Comparison of ENCODE assay signal across 6 cellular contexts in genomic region chr2:33170251-33170650, GRCh38.
DNase-seq lines count a peak whose midpoint lies in the region; ATAC-seq, FAIRE-seq and TF ChIP-seq lines count a peak whose summit lies in the region.
"Not testable (repeated sequence)": the region's sequence is repeated elsewhere in the genome, so short reads cannot be mapped to it uniquely, and the experiment has no call there.

No MANE protein-coding gene starts in this region.

- 20% methylated on average over 1 of the region's 16 CpGs for WGBS in HepG2 (ENCODE audit: low lambda C conversion rate)

- not testable (repeated sequence) for TF ChIP-seq RAD21 in HepG2 (CRISPR knock-in tag; IDR thresholded peaks at IDR 0.05)

- not testable (repeated sequence) for H3K36me3 Mint-ChIP-seq in WTC11

- in situ Hi-C loops in HepG2 (cut with HindIII; ENCODE audit: extremely low pct_ligation_motif_present, low pct_unique_long_range_greater_than_20kb) = not testable (repeated sequence)

- H4K20me1 ChIP-seq in HepG2 (ENCODE audit: insufficient read depth, low read length) = not testable (repeated sequence)

- intact Hi-C loops in HepG2 (cut with micrococcal nuclease; ENCODE audit: unreplicated experiment) = not testable (repeated sequence)

- H3K9ac ChIP-seq in HepG2 (ENCODE audit: insufficient read depth, low read depth, low read length) = not testable (repeated sequence)

- CTCF ChIA-PET in WTC11 (lab: Charles Lee); HepG2 (lab: Yijun Ruan, JAX; ENCODE audit: low intra/inter-chr PET ratio, low total read pairs): not testable (repeated sequence)

- not testable (repeated sequence) for H3K27ac ChIP-seq in HepG2 (ENCODE audit: extremely low read length, insufficient read depth, low read length)

- POLR2A ChIA-PET in WTC11 (lab: Charles Lee); HepG2 (lab: Yijun Ruan, JAX): not testable (repeated sequence)

- not testable (repeated sequence) for TF ChIP-seq POLR2A in HepG2 (IDR thresholded peaks at IDR 0.05; ENCODE audit: insufficient read depth in 1 of 2, low read depth in 2 of 2, low read length in 2 of 2)

- peaks cover 25% of the 10 kb centered on the region for H3K4me1 Mint-ChIP-seq in WTC11

- not testable (repeated sequence) for H3K27me3 ChIP-seq in HepG2 (ENCODE audit: control insufficient read depth in 1 of 2, insufficient read depth in 2 of 2, low read length in 2 of 2)

- peaks cover 12% of the 10 kb centered on the region for H3K9me3 Mint-ChIP-seq in WTC11

- H3K79me2 ChIP-seq in HepG2 (ENCODE audit: insufficient read depth, low read length) = not testable (repeated sequence)

- H3K36me3 ChIP-seq in HepG2 (replicated peaks in 1 of 2; ENCODE audit: control insufficient read depth in 1 of 2, insufficient read depth in 2 of 2, low read length in 2 of 2) = not testable (repeated sequence)

- H3K4me2 ChIP-seq in HepG2 (ENCODE audit: low read depth, low read length) = not testable (repeated sequence)

- TF ChIP-seq EP300 in HepG2 (IDR thresholded peaks at IDR 0.05; ENCODE audit: low read depth in 2 of 2, low read length in 2 of 2); HepG2 (CRISPR knock-in tag; IDR thresholded peaks at IDR 0.05; ENCODE audit: borderline replicate concordance): not testable (repeated sequence)

- not testable (repeated sequence) for H3K4me3 ChIP-seq in HepG2 (replicated peaks in 1 of 3; ENCODE audit: insufficient read depth in 1 of 3, low read depth in 2 of 3, low read length in 3 of 3)

- H3K4me1 ChIP-seq in HepG2 (ENCODE audit: insufficient read depth, low read length) = not testable (repeated sequence)

- not testable (repeated sequence) for BruUV-seq in HepG2 (replicated peaks; lab: Mats Ljungman, UMichigan)

- TF ChIP-seq CTCF in WTC11 (IDR thresholded peaks at IDR 0.05); HepG2 (CRISPR knock-in tag; IDR thresholded peaks at IDR 0.05): not testable (repeated sequence)

- H3K9me3 ChIP-seq in HepG2 (ENCODE audit: low read length) = not testable (repeated sequence)

- FAIRE-seq in HepG2 (lab: Jason Lieb, UNC) = not testable (repeated sequence)

- DNase-seq in DMS53 (lab: John Stamatoyannopoulos, UW) = peak; percentile 60
- DNase-seq in LoVo (ENCODE audit: low spot score) = peak; percentile 12
- DNase-seq in NCI-H2171 (lab: John Stamatoyannopoulos, UW) = peak; percentile 3
- peak; percentile 48 for DNase-seq in NCI-H69 (lab: John Stamatoyannopoulos, UW)
- DNase-seq in WTC11 (ENCODE audit: low spot score) = peak; percentile 66
- DNase-seq in HepG2 (ENCODE audit: low spot score) = not testable (repeated sequence)

- H3K27me3 Mint-ChIP-seq in WTC11 (ENCODE audit: low read depth) = not testable (repeated sequence)

- H3K27ac Mint-ChIP-seq in WTC11 = not testable (repeated sequence)

- not testable (repeated sequence) for ATAC-seq in WTC11, HepG2

- not testable (repeated sequence) for H2AFZ ChIP-seq in HepG2 (ENCODE audit: low read length)

- H3K4me3 Mint-ChIP-seq in WTC11 = not testable (repeated sequence)

TF ChIP-seq in WTC11, 78 proteins besides CTCF, POLR2A, EP300 and RAD21:
- 0 out of 2 replicates have a peak, but pooled peaks have one; percentile 21 for TF ChIP-seq FOXK1 (CRISPR knock-in tag; IDR thresholded peaks at IDR 0.05)

TF ChIP-seq in HepG2, 621 proteins besides CTCF, POLR2A, EP300 and RAD21 (continues in another document):
- 0 out of 2 replicates have a peak, but pooled peaks have one; percentile 18 for TF ChIP-seq IKZF5 (CRISPR knock-in tag; IDR thresholded peaks at IDR 0.05)
- not testable (repeated sequence) for TF ChIP-seq FOXA1 (IDR thresholded peaks at IDR 0.05)
- TF ChIP-seq FOXA1 (CRISPR knock-in tag; IDR thresholded peaks at IDR 0.05) = peak; percentile 75
- 0 out of 2 replicates have a peak, but pooled peaks have one; percentile 34 for TF ChIP-seq ZNF574 (CRISPR knock-in tag; IDR thresholded peaks at IDR 0.05)
- peak; percentile 49 for TF ChIP-seq FOXA3 (CRISPR knock-in tag; IDR thresholded peaks at IDR 0.05)
- peak; percentile 32; the same call in 1 of the 2 replicates for TF ChIP-seq KDM2A (CRISPR knock-in tag; IDR thresholded peaks at IDR 0.05; ENCODE audit: borderline replicate concordance, low read depth)
- TF ChIP-seq SP5 (CRISPR knock-in tag; IDR thresholded peaks at IDR 0.05; ENCODE audit: borderline replicate concordance, low read depth) = 0 out of 2 replicates have a peak, but pooled peaks have one; percentile 29
- peak; percentile 35; the same call in 1 of the 2 replicates for TF ChIP-seq ARID5B (CRISPR knock-in tag; IDR thresholded peaks at IDR 0.05)
